6 cellular contexts compared by ENCODE assay signal in genomic region chr16:86209202-86209601, GRCh38.
"Had no signal": no experiment of that assay in that cellular context is flagged by ENCODE, and none has a peak within 500 bp of the region (broad histone marks: within the 10 kb centered on the region; RNA-seq: fewer than 3 reads in every experiment).

No MANE protein-coding gene starts in this region.

- H3K4me2 ChIP-seq: GM23338, KMS-11 had no signal

- H3K4me3 ChIP-seq: GM23338 had no signal

- H3K27ac Mint-ChIP-seq: GM23338, IgD-negative memory B cell had no signal

- H3K27ac ChIP-seq: KMS-11 had no signal

- H3K4me3 Mint-ChIP-seq: GM23338 had no signal

- H3K27me3 Mint-ChIP-seq: IgD-negative memory B cell had no signal

- ATAC-seq: GM23338 had no signal

- H2AFZ ChIP-seq: GM23338 had no signal

- H3K9ac ChIP-seq: KMS-11 had no signal

- DNase-seq: H7, HCEC 1CT, KBM-7 had no signal
